In genomic region chr11:13007702-13008435, GRCh38 we compare ENCODE assay signal across 1 cellular context.
TF ChIP-seq lines count a peak whose summit lies in the region.

No MANE protein-coding gene starts in this region.

TF ChIP-seq in HepG2, 621 proteins besides CTCF, POLR2A, EP300 and RAD21 (continued from another document and continues in another):
- TF ChIP-seq ZNF407 (CRISPR knock-in tag; IDR thresholded peaks at IDR 0.05; ENCODE audit: not compliant biosample characterization) (no peak), ZBTB4 (CRISPR knock-in tag; IDR thresholded peaks at IDR 0.05; ENCODE audit: borderline replicate concordance) (no peak), E2F2 (CRISPR knock-in tag; IDR thresholded peaks at IDR 0.05; ENCODE audit: borderline replicate concordance) (no peak), ZBTB34 (CRISPR knock-in tag; IDR thresholded peaks at IDR 0.05) (no peak), ZSCAN9 (CRISPR knock-in tag; IDR thresholded peaks at IDR 0.05; ENCODE audit: borderline replicate concordance) (peak; percentile 55; the same call in 1 of the 2 replicates), NFATC3 (CRISPR knock-in tag; IDR thresholded peaks at IDR 0.05) (no peak), ZNF343 (CRISPR knock-in tag; IDR thresholded peaks at IDR 0.05) (no peak), AGO1 (IDR thresholded peaks at IDR 0.05; ENCODE audit: low read depth, low read length, poor library complexity, severe bottlenecking) (no peak), CEBPZ (IDR thresholded peaks at IDR 0.05; ENCODE audit: low read length) (no peak), MNT (IDR thresholded peaks at IDR 0.05) (no peak), ATM (IDR thresholded peaks at IDR 0.05; ENCODE audit: borderline replicate concordance) (no peak), SATB2 (CRISPR knock-in tag; IDR thresholded peaks at IDR 0.05) (no peak), DNMT3B (CRISPR knock-in tag; conservative IDR thresholded peaks at IDR 0.05) (no peak), ERF (CRISPR knock-in tag; IDR thresholded peaks at IDR 0.05) (peak; percentile 76), MXD4 (CRISPR knock-in tag; IDR thresholded peaks at IDR 0.05) (no peak), ZNF333 (CRISPR knock-in tag; IDR thresholded peaks at IDR 0.05; ENCODE audit: borderline replicate concordance) (no peak), PHF20 (CRISPR knock-in tag; IDR thresholded peaks at IDR 0.05) (no peak), CENPT (CRISPR knock-in tag; IDR thresholded peaks at IDR 0.05; ENCODE audit: low read depth) (no peak), ZNF30 (CRISPR knock-in tag; IDR thresholded peaks at IDR 0.05) (no peak), CENPX (CRISPR knock-in tag; IDR thresholded peaks at IDR 0.05) (no peak), SOX13 (IDR thresholded peaks at IDR 0.05) (peak; percentile 65; the same call in 1 of the 2 replicates), SOX13 (CRISPR knock-in tag; conservative IDR thresholded peaks at IDR 0.05 in 1 of 2, IDR thresholded peaks at IDR 0.05 in 1 of 2) (peak in 1 of 2 experiments; percentile 97; a peak in 2 of 4 replicates), KLF12 (CRISPR knock-in tag; IDR thresholded peaks at IDR 0.05; ENCODE audit: borderline replicate concordance) (no peak), CBX1 (IDR thresholded peaks at IDR 0.05; ENCODE audit: low read depth) (no peak), STAG1 (CRISPR knock-in tag; IDR thresholded peaks at IDR 0.05) (0 out of 2 replicates have a peak, but pooled peaks have one; percentile 4), PRDM10 (CRISPR knock-in tag; IDR thresholded peaks at IDR 0.05; ENCODE audit: low read depth) (no peak), ZNF383 (CRISPR knock-in tag; IDR thresholded peaks at IDR 0.05; ENCODE audit: borderline replicate concordance) (no peak), IKZF1 (IDR thresholded peaks at IDR 0.05) (no peak), ZNF3 (CRISPR knock-in tag; IDR thresholded peaks at IDR 0.05) (peak; percentile 93), NBN (conservative IDR thresholded peaks at IDR 0.05) (no peak), ZNF879 (CRISPR knock-in tag; IDR thresholded peaks at IDR 0.05) (no peak), ZNF296 (CRISPR knock-in tag; conservative IDR thresholded peaks at IDR 0.05) (no peak), ZZZ3 (CRISPR knock-in tag; IDR thresholded peaks at IDR 0.05; ENCODE audit: borderline replicate concordance) (no peak), FOXC1 (CRISPR knock-in tag; IDR thresholded peaks at IDR 0.05; ENCODE audit: borderline replicate concordance) (no peak), GATAD1 (CRISPR knock-in tag; IDR thresholded peaks at IDR 0.05) (peak; percentile 52), ZNF567 (CRISPR knock-in tag; IDR thresholded peaks at IDR 0.05; ENCODE audit: borderline replicate concordance) (no peak)
